ENCODE assay signal across 17 cellular contexts in genomic region chr7:46565257-46565656, GRCh38.
A peak's percentile ranks its signal among the peaks of the same experiment; 100 is the strongest.
DNase-seq lines count a peak whose midpoint lies in the region; ATAC-seq and TF ChIP-seq lines count a peak whose summit lies in the region.
"Had no signal": no experiment of that assay in that cellular context is flagged by ENCODE, and none has a peak within 500 bp of the region (broad histone marks: within the 10 kb centered on the region; RNA-seq: fewer than 3 reads in every experiment).

No MANE protein-coding gene starts in this region.

- CTCF ChIA-PET in activated naive CD4-positive, alpha-beta T cell treated with anti-CD3 and anti-CD28 coated beads, Interleukin-2, amount 10 ng/mL, durations not matched to agents 7 days and 5 days (lab: Charles Lee) = no interaction called here

- H3K9me3 ChIP-seq in esophagus (ENCODE audit: control insufficient read depth in 2 of 2, insufficient read depth in 1 of 2, low read depth in 1 of 2, low read length in 1 of 2) = no peaks in the 10 kb centered on the region
- H3K9me3 ChIP-seq in lower lobe of right lung = no peaks in the 10 kb centered on the region
- H3K9me3 ChIP-seq: SJCRH30 had no signal

- peak overlapping the region; percentile 89 for H3K27ac Mint-ChIP-seq in type B pancreatic cell
- H3K27ac Mint-ChIP-seq in activated naive CD4-positive, alpha-beta T cell treated with anti-CD3 and anti-CD28 coated beads, Interleukin-2, amount 10 ng/mL, durations not matched to agents 7 days and 5 days = no peak overlapping the region
- H3K27ac Mint-ChIP-seq: B cell; CD4-positive, alpha-beta T cell had no signal

- peaks cover 17% of the 10 kb centered on the region for H3K4me1 Mint-ChIP-seq in type B pancreatic cell (ENCODE audit: unreplicated experiment)
- H3K4me1 Mint-ChIP-seq in activated naive CD4-positive, alpha-beta T cell treated with anti-CD3 and anti-CD28 coated beads, Interleukin-2, amount 10 ng/mL, durations not matched to agents 7 days and 5 days = no peaks in the 10 kb centered on the region
- H3K4me1 Mint-ChIP-seq: B cell had no signal

- H3K27me3 ChIP-seq in esophagus (ENCODE audit: control insufficient read depth in 1 of 2, insufficient read depth in 2 of 2, low read length in 2 of 2) = no peaks in the 10 kb centered on the region
- no peaks in the 10 kb centered on the region for H3K27me3 ChIP-seq in lower lobe of right lung (ENCODE audit: low read depth)
- H3K27me3 ChIP-seq: SJCRH30 had no signal

- TF ChIP-seq CTCF in lower lobe of right lung (IDR thresholded peaks at IDR 0.05) (no peak), type B pancreatic cell (conservative IDR thresholded peaks at IDR 0.05) (no peak)

- H3K27ac ChIP-seq in esophagus (ENCODE audit: low read depth in 2 of 2, low read length in 1 of 2) (peak overlapping the region; percentile 68 to 70), lower lobe of right lung (no peak overlapping the region)
- H3K27ac ChIP-seq: SJCRH30 had no signal

- WGBS in esophagus, 2 donors = 52 to 77% methylated on average over 2 of the region's 2 CpGs

- H3K9me3 Mint-ChIP-seq in type B pancreatic cell = peaks cover 11% of the 10 kb centered on the region
- H3K9me3 Mint-ChIP-seq in activated naive CD4-positive, alpha-beta T cell treated with anti-CD3 and anti-CD28 coated beads, Interleukin-2, amount 10 ng/mL, durations not matched to agents 7 days and 5 days = peaks cover 19% of the 10 kb centered on the region

- H3K36me3 ChIP-seq in esophagus (ENCODE audit: control insufficient read depth in 2 of 2, insufficient read depth in 2 of 2, low read length in 1 of 2) = no peaks in the 10 kb centered on the region
- no peaks in the 10 kb centered on the region for H3K36me3 ChIP-seq in lower lobe of right lung
- H3K36me3 ChIP-seq: SJCRH30 had no signal

- intact Hi-C loops in lower lobe of right lung (cut with DNase I) = no loop called here

- no peak overlapping the region for H3K4me3 Mint-ChIP-seq in type B pancreatic cell
- no peak overlapping the region for H3K4me3 Mint-ChIP-seq in activated naive CD4-positive, alpha-beta T cell treated with anti-CD3 and anti-CD28 coated beads, Interleukin-2, amount 10 ng/mL, durations not matched to agents 7 days and 5 days
- H3K4me3 Mint-ChIP-seq: B cell; CD4-positive, alpha-beta T cell had no signal

- H3K36me3 Mint-ChIP-seq in type B pancreatic cell = no peaks in the 10 kb centered on the region
- no peaks in the 10 kb centered on the region for H3K36me3 Mint-ChIP-seq in activated naive CD4-positive, alpha-beta T cell treated with anti-CD3 and anti-CD28 coated beads, Interleukin-2, amount 10 ng/mL, durations not matched to agents 7 days and 5 days

- H3K27me3 Mint-ChIP-seq in type B pancreatic cell = no peaks in the 10 kb centered on the region
- H3K27me3 Mint-ChIP-seq in activated naive CD4-positive, alpha-beta T cell treated with anti-CD3 and anti-CD28 coated beads, Interleukin-2, amount 10 ng/mL, durations not matched to agents 7 days and 5 days = no peaks in the 10 kb centered on the region
- H3K27me3 Mint-ChIP-seq: B cell; CD4-positive, alpha-beta T cell had no signal

- peak; percentile 60 to 75 for ATAC-seq in lower lobe of right lung

- H3K4me1 ChIP-seq in esophagus (ENCODE audit: control insufficient read depth in 2 of 2, insufficient read depth in 2 of 2, low read length in 1 of 2) (peaks cover 0 to 8% of the 10 kb centered on the region in 2 donors), lower lobe of right lung (no peaks in the 10 kb centered on the region)
- H3K4me1 ChIP-seq: SJCRH30 had no signal

- no peak overlapping the region for H3K4me3 ChIP-seq in esophagus (ENCODE audit: low read depth in 1 of 2, low read length in 2 of 2)
- H3K4me3 ChIP-seq in lower lobe of right lung = no peak overlapping the region
- H3K4me3 ChIP-seq: SJCRH30 had no signal

- peak; percentile 59 for DNase-seq in LoVo (ENCODE audit: low spot score)
- no peak for DNase-seq in lower lobe of right lung
- no peak for DNase-seq in type B pancreatic cell (ENCODE audit: extremely low spot score, unreplicated experiment)
- no peak for DNase-seq in HPDE6-E6E7 (ENCODE audit: extremely low spot score)
- DNase-seq in activated naive CD4-positive, alpha-beta T cell treated with anti-CD3 and anti-CD28 coated beads, Interleukin-2, amount 10 ng/mL, durations not matched to agents 7 days and 5 days = no peak
- no peak for DNase-seq in NCI-H526 treated with DMSO at 0.1 percent for 48 hours (lab: John Stamatoyannopoulos, UW)
- DNase-seq: CD4-positive, alpha-beta T cell; DMS79 treated with DMSO at 0.1 percent for 48 hours; Kasumi-1; MV-4-11; NCI-H1436 treated with DMSO at 0.1 percent for 48 hours; NCI-H2081 treated with DMSO at 0.1 percent for 48 hours; NCI-H524; RPMI8226; SJCRH30 had no signal
